8 cellular contexts compared by ENCODE assay signal in the genomic region with DNA sequence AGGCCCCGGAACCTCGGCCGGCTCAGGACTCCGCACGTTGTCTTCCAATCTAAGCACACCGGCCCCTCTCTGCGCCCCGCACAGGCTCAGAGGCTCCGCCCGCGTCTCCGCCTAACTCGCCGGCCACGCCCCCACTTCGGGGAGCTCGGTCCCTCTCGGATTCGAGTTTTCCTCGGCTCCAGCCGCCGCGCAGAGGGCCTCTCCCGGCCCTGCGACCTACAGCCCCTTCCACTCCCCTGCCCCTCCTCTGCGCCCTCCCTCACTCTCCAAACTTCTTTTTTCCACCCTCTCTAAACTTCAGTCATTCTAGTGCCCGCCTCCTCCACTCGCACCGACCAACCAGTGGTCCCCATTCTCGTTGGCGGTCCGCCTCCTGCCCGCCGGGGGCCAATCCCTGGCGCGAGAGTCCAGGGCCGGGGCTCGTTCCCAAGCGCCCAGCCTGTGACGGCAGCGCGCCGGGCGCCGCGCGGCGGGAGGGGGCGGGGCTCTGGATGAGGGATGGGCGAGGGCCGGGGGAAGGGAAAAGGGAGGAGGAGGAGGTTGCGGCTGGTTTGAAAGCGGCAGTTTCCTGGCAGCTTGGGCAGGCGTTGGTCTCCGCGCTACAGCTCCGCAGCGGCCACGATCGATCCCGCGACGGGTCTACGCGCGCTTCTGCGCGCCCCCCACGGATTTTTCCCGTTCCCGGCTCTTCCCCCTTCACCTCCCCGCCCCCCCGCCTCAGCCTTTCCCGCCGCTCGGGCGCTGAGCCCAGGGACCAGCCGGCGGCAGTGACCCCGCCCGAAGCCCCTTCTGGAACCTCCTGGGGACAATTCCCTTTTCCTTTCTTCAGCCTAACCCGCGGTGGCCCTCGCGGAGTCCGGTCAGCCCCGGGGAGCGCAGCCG. TPM values are rescaled to one million over a fixed set of nuclear protein-coding genes. Genes with fewer than 3 reads are reported as not detected.
DNase-seq lines count a peak whose midpoint lies in the region; ATAC-seq and TF ChIP-seq lines count a peak whose summit lies in the region.

MAGI3 (plus strand) TSS at position 563 of the 882 bp plus-strand sequence. CDS start 519 bp downstream, outside the sequence.

- TF ChIP-seq CTCF in AG09319 (IDR thresholded peaks at IDR 0.05; ENCODE audit: low read depth, low read length) (no peak; the same call in 1 of the 2 replicates), choroid plexus epithelial cell (conservative IDR thresholded peaks at IDR 0.05; ENCODE audit: low read depth, low read length) (no peak)

- peaks cover 2% of the 10 kb centered on the region for H3K9me3 Mint-ChIP-seq in activated CD4-positive, alpha-beta T cell treated with anti-CD3 and anti-CD28 coated beads for 36 hours (ENCODE audit: low read depth)

- POLR2A ChIA-PET in activated CD4-positive, alpha-beta T cell treated with anti-CD3 and anti-CD28 coated beads for 36 hours (lab: Charles Lee): interaction anchor here (0.7 to 1.1 kb wide), 2 partner anchors 317 to 412 kb away, joined by 3 to 5 read pairs; partner anchors contain the start of gene LRIG2

- H3K4me1 Mint-ChIP-seq in activated CD4-positive, alpha-beta T cell treated with anti-CD3 and anti-CD28 coated beads for 36 hours: peaks cover 23% of the 10 kb centered on the region

- peak; percentile 99 for ATAC-seq in GM19035 (IDR thresholded peaks at IDR 0.05; ENCODE audit: unreplicated experiment)
- ATAC-seq in HG03378 (IDR thresholded peaks at IDR 0.05; ENCODE audit: unreplicated experiment): peak; percentile 95
- ATAC-seq in activated CD4-positive, alpha-beta T cell treated with anti-CD3 and anti-CD28 coated beads for 36 hours: peak; percentile 97

- peak within 1 kb of the TSS; percentile 86 for H3K4me3 Mint-ChIP-seq in activated CD4-positive, alpha-beta T cell treated with anti-CD3 and anti-CD28 coated beads for 36 hours

- CTCF ChIA-PET in activated CD4-positive, alpha-beta T cell treated with anti-CD3 and anti-CD28 coated beads for 36 hours (lab: Charles Lee): interaction anchor here (1.1 to 3.0 kb wide), 2 partner anchors 18 to 317 kb away, joined by 3 to 11 read pairs; partner anchors contain the start of gene LRIG2

- peak within 1 kb of the TSS; percentile 79 for H3K27ac Mint-ChIP-seq in activated CD4-positive, alpha-beta T cell treated with anti-CD3 and anti-CD28 coated beads for 36 hours

- peak; percentile 96 for DNase-seq in AG09319 (ENCODE audit: extremely low read depth, low read depth)
- peak; percentile 93 for DNase-seq in NCI-H460 (ENCODE audit: extremely low read depth, low read depth)
- peak; percentile 97 for DNase-seq in activated CD4-positive, alpha-beta T cell treated with anti-CD3 and anti-CD28 coated beads for 36 hours
- peak; percentile 99 for DNase-seq in choroid plexus epithelial cell (ENCODE audit: low read depth)
- DNase-seq in kidney glomerular epithelial cell (lab: John Stamatoyannopoulos, UW): peak; percentile 95
- DNase-seq in stimulated activated CD4-positive, alpha-beta T cell treated with anti-CD3 and anti-CD28 coated beads, Interleukin-15, amount 100 ng/mL, for 48 hours (ENCODE audit: low read depth in 2 of 2): peak; percentile 88 to 96

- H3K36me3 Mint-ChIP-seq in activated CD4-positive, alpha-beta T cell treated with anti-CD3 and anti-CD28 coated beads for 36 hours (ENCODE audit: low read depth): no peaks in the 10 kb centered on the region

- peaks cover 5% of the 10 kb centered on the region for H3K27me3 Mint-ChIP-seq in activated CD4-positive, alpha-beta T cell treated with anti-CD3 and anti-CD28 coated beads for 36 hours

- H3K4me3 ChIP-seq in choroid plexus epithelial cell (ENCODE audit: low read depth, low read length): peak within 1 kb of the TSS; percentile 82

- intact Hi-C loops in activated CD4-positive, alpha-beta T cell treated with anti-CD3 and anti-CD28 coated beads for 36 hours (cut with DNase I, micrococcal nuclease): loop anchor here (1.0 to 10.0 kb wide), 15 partner anchors 25 to 1368 kb away; partner anchors contain the start of genes DCLRE1B (in 2 of the 2), LRIG2 (in 2 of the 2), RSBN1 (in 2 of the 2) and PHTF1 (in 1 of the 2)

RNA-seq across cellular contexts. Expression of gene MAGI3, which starts in this region (rescaled TPM):
- total RNA-seq in NCI-H460 (2014; rRNA removed; shearing (Covaris generic)): 4.1 and 4.3 TPM in 2 replicates
- polyA plus RNA-seq in NCI-H460 (2014; cell fraction: nucleus; rRNA removed): 3.1 and 4.1 TPM in 2 replicates
- 1 to 10 TPM; 6.4 to 6.7 TPM for total RNA-seq in activated CD4-positive, alpha-beta T cell treated with anti-CD3 and anti-CD28 coated beads for 36 hours

Comparison
In these comparisons a context has a peak if more than half of its experiments do, and no peak if none do; other contexts are left out.
1. Peak in every context shown above with its lines: DNase-seq, ATAC-seq and H3K4me3 ChIP-seq.